Comparison of ENCODE assay signal across 27 cellular contexts in genomic region chr3:179828738-179829137, GRCh38.
"Had no signal": no experiment of that assay in that cellular context is flagged by ENCODE, and none has a peak within 500 bp of the region (broad histone marks: within the 10 kb centered on the region; RNA-seq: fewer than 3 reads in every experiment).

No MANE protein-coding gene starts in this region.

- H3K4me1 Mint-ChIP-seq: nephron progenitor cell; neural crest cell; stimulated activated memory B cell treated with anti-CD40 and anti-IgM and Interleukin-4, amounts not matched to agents 10 μg/mL and 1 μg/mL and 100 μg/mL, for 72 hours; stimulated activated naive CD8-positive, alpha-beta T cell treated with anti-CD3 and anti-CD28 coated beads, Interleukin-15, amount 100 ng/mL, for 72 hours had no signal

- FAIRE-seq: pancreas, small intestine had no signal

- ATAC-seq: naive thymus-derived CD8-positive, alpha-beta T cell; natural killer cell treated with Interleukin-12 subunit alpha and Interleukin-12 subunit beta and Interleukin-15 and Interleukin-18, amount 100 ng/mL, for 72 hours; psoas muscle; right cardiac atrium; right lobe of liver; stimulated activated memory B cell treated with anti-CD40 and anti-IgM and Interleukin-4, amounts not matched to agents 10 μg/mL and 1 μg/mL and 100 μg/mL, for 72 hours; stimulated activated naive CD8-positive, alpha-beta T cell treated with anti-CD3 and anti-CD28 coated beads, Interleukin-15, amount 100 ng/mL, for 72 hours; stimulated activated naive CD8-positive, alpha-beta T cell treated with anti-CD3 and anti-CD28 coated beads, Interleukin-15, Interleukin-2, amounts not matched to agents 100 U/mL and 50 U/mL, for 24 hours; upper lobe of right lung had no signal

- H3K9me3 Mint-ChIP-seq: naive thymus-derived CD8-positive, alpha-beta T cell; natural killer cell treated with Interleukin-12 subunit alpha and Interleukin-12 subunit beta and Interleukin-15 and Interleukin-18, amount 100 ng/mL, for 72 hours; nephron progenitor cell; neural crest cell; stimulated activated memory B cell treated with anti-CD40 and anti-IgM and Interleukin-4, amounts not matched to agents 10 μg/mL and 1 μg/mL and 100 μg/mL, for 72 hours; stimulated activated naive CD8-positive, alpha-beta T cell treated with anti-CD3 and anti-CD28 coated beads, Interleukin-15, amount 100 ng/mL, for 72 hours; type B pancreatic cell had no signal

- H3K36me3 Mint-ChIP-seq: naive thymus-derived CD8-positive, alpha-beta T cell; natural killer cell treated with Interleukin-12 subunit alpha and Interleukin-12 subunit beta and Interleukin-15 and Interleukin-18, amount 100 ng/mL, for 72 hours; stimulated activated memory B cell treated with anti-CD40 and anti-IgM and Interleukin-4, amounts not matched to agents 10 μg/mL and 1 μg/mL and 100 μg/mL, for 72 hours; type B pancreatic cell had no signal

- H3K27ac Mint-ChIP-seq: naive thymus-derived CD8-positive, alpha-beta T cell; natural killer cell treated with Interleukin-12 subunit alpha and Interleukin-12 subunit beta and Interleukin-15 and Interleukin-18, amount 100 ng/mL, for 72 hours; progenitor cell of endocrine pancreas; stimulated activated memory B cell treated with anti-CD40 and anti-IgM and Interleukin-4, amounts not matched to agents 10 μg/mL and 1 μg/mL and 100 μg/mL, for 72 hours; stimulated activated naive CD8-positive, alpha-beta T cell treated with anti-CD3 and anti-CD28 coated beads, Interleukin-15, amount 100 ng/mL, for 72 hours; type B pancreatic cell had no signal

- DNase-seq: naive thymus-derived CD8-positive, alpha-beta T cell; nephron progenitor cell; nucleus accumbens; pancreas; posterior cingulate gyrus; psoas muscle; right cardiac atrium; right lobe of liver; sigmoid colon; small intestine; stimulated activated CD4-positive, alpha-beta T cell treated with anti-CD3 and anti-CD28 coated beads, Interleukin-1b, Interleukin-23, amount 100 ng/mL, for 48 hours; stimulated activated CD4-positive, alpha-beta T cell treated with anti-CD3 and anti-CD28 coated beads, Interleukin-4, amount 100 ng/mL, for 1 hour; stimulated activated CD4-positive, alpha-beta T cell treated with anti-CD3 and anti-CD28 coated beads, Interleukin-4, amount 100 ng/mL, for 4 hours; stimulated activated CD8-positive, alpha-beta memory T cell treated with anti-CD3 and anti-CD28 coated beads, Interleukin-4, amount 100 ng/mL, for 48 hours; stimulated activated naive CD4-positive, alpha-beta T cell; stimulated activated naive CD8-positive, alpha-beta T cell treated with anti-CD3 and anti-CD28 coated beads, Interleukin-15, amount 100 ng/mL, for 72 hours; stimulated activated naive CD8-positive, alpha-beta T cell treated with anti-CD3 and anti-CD28 coated beads, Interleukin-15, Interleukin-2, amounts not matched to agents 100 U/mL and 50 U/mL, for 24 hours; substantia nigra; tibial artery; transverse colon; upper lobe of right lung; uterus had no signal

- H3K4me3 Mint-ChIP-seq: naive thymus-derived CD8-positive, alpha-beta T cell; natural killer cell treated with Interleukin-12 subunit alpha and Interleukin-12 subunit beta and Interleukin-15 and Interleukin-18, amount 100 ng/mL, for 72 hours; nephron progenitor cell; neural crest cell; stimulated activated memory B cell treated with anti-CD40 and anti-IgM and Interleukin-4, amounts not matched to agents 10 μg/mL and 1 μg/mL and 100 μg/mL, for 72 hours; stimulated activated naive CD8-positive, alpha-beta T cell treated with anti-CD3 and anti-CD28 coated beads, Interleukin-15, amount 100 ng/mL, for 72 hours; type B pancreatic cell had no signal
